9 cellular contexts compared by ENCODE assay signal in genomic region chr15:88636039-88636438, GRCh38. TPM values are rescaled to one million over a fixed set of nuclear protein-coding genes. Genes with fewer than 3 reads are reported as not detected.
DNase-seq lines count a peak whose midpoint lies in the region; ATAC-seq, FAIRE-seq and TF ChIP-seq lines count a peak whose summit lies in the region.
"Had no signal": no experiment of that assay in that cellular context is flagged by ENCODE, and none has a peak within 500 bp of the region (broad histone marks: within the 10 kb centered on the region; RNA-seq: fewer than 3 reads in every experiment).

No MANE protein-coding gene starts in this region.

- H3K9me3 Mint-ChIP-seq in type B pancreatic cell: no peaks in the 10 kb centered on the region

- no peaks in the 10 kb centered on the region for H3K9me2 ChIP-seq in SK-N-SH

- peaks cover 45% of the 10 kb centered on the region for H4K20me1 ChIP-seq in SK-N-SH (ENCODE audit: insufficient read depth)
- 0 out of 2 replicates have a peak, but pooled peaks cover under 1% of the 10 kb centered on the region for H4K20me1 ChIP-seq in HepG2 (ENCODE audit: insufficient read depth, low read length)

- H3K9me3 ChIP-seq in SK-N-SH: no peaks in the 10 kb centered on the region
- no peaks in the 10 kb centered on the region for H3K9me3 ChIP-seq in HepG2 (ENCODE audit: low read length)

- H3K36me3 Mint-ChIP-seq in type B pancreatic cell: peaks cover 14% of the 10 kb centered on the region

- H3K4me3 Mint-ChIP-seq in type B pancreatic cell: no peak overlapping the region

- in situ Hi-C loops in HepG2 (cut with HindIII; ENCODE audit: extremely low pct_ligation_motif_present, low pct_unique_long_range_greater_than_20kb): no loop called here

- H3K36me3 ChIP-seq in SK-N-SH (replicated peaks in 1 of 2; ENCODE audit: control insufficient read depth in 1 of 2, insufficient read depth in 2 of 2, low read length in 1 of 2): peaks cover 26 to 38% of the 10 kb centered on the region in 2 experiments
- peaks cover 9 to 19% of the 10 kb centered on the region in 2 experiments for H3K36me3 ChIP-seq in HepG2 (replicated peaks in 1 of 2; ENCODE audit: control insufficient read depth in 1 of 2, insufficient read depth in 2 of 2, low read length in 2 of 2)

- CTCF ChIA-PET in SK-N-SH (lab: Yijun Ruan, JAX) (interaction anchor here (1.2 kb wide), 1 partner anchor 167 kb away, joined by 3 read pairs; no protein-coding TSS in a partner anchor), HepG2 (lab: Yijun Ruan, JAX; ENCODE audit: low intra/inter-chr PET ratio, low total read pairs) (no interaction called here)

- H3K4me1 ChIP-seq in SK-N-SH (ENCODE audit: control insufficient read depth in 1 of 2, insufficient read depth in 2 of 2, low read depth in 1 of 2, low read length in 1 of 2) (peaks cover 2 to 8% of the 10 kb centered on the region in 2 experiments; a peak in 2 of 4 replicates), HepG2 (ENCODE audit: insufficient read depth, low read length) (peaks cover 45% of the 10 kb centered on the region)

- TF ChIP-seq EP300 in SK-N-SH (IDR thresholded peaks at IDR 0.05; ENCODE audit: borderline replicate concordance in 1 of 2, low read depth in 1 of 2, low read length in 1 of 2) (no peak), HepG2 (IDR thresholded peaks at IDR 0.05; ENCODE audit: low read depth in 2 of 2, low read length in 2 of 2) (no peak), HepG2 (CRISPR knock-in tag; IDR thresholded peaks at IDR 0.05; ENCODE audit: borderline replicate concordance) (no peak)

- WGBS in SK-N-SH (ENCODE audit: low lambda C conversion rate): 85% methylated on average over 4 of the region's 12 CpGs
- 84% methylated on average over 11 of the region's 12 CpGs for WGBS in HepG2 (ENCODE audit: low lambda C conversion rate)

- no peak overlapping the region for H3K4me3 ChIP-seq in SK-N-SH (ENCODE audit: low read depth in 2 of 2, low read length in 1 of 2)
- H3K4me3 ChIP-seq in HepG2 (replicated peaks in 1 of 3; ENCODE audit: insufficient read depth in 1 of 3, low read depth in 2 of 3, low read length in 3 of 3): no peak overlapping the region

- H3K4me2 ChIP-seq in SK-N-SH: no peak overlapping the region
- H3K4me2 ChIP-seq in HepG2 (ENCODE audit: low read depth, low read length): no peak overlapping the region

- POLR2A ChIA-PET in SK-N-SH (lab: Yijun Ruan, JAX): no interaction called here
- POLR2A ChIA-PET in HepG2 (lab: Yijun Ruan, JAX): interaction anchor here (1.1 to 2.4 kb wide), 2 partner anchors 12 to 169 kb away, joined by 3 to 19 read pairs; partner anchors contain the start of genes MRPL46 and MRPS11

- TF ChIP-seq RAD21 in SK-N-SH (IDR thresholded peaks at IDR 0.05; ENCODE audit: low read length): no peak
- no peak for TF ChIP-seq RAD21 in HepG2 (CRISPR knock-in tag; IDR thresholded peaks at IDR 0.05)

- no peak; a peak in 1 of 4 replicates for TF ChIP-seq POLR2A in HepG2 (IDR thresholded peaks at IDR 0.05; ENCODE audit: insufficient read depth in 1 of 2, low read depth in 2 of 2, low read length in 2 of 2)

- H3K79me2 ChIP-seq in SK-N-SH (ENCODE audit: insufficient read depth): peaks cover 42% of the 10 kb centered on the region
- no peaks in the 10 kb centered on the region for H3K79me2 ChIP-seq in HepG2 (ENCODE audit: insufficient read depth, low read length)

- peaks cover 19% of the 10 kb centered on the region for H3K4me1 Mint-ChIP-seq in type B pancreatic cell (ENCODE audit: unreplicated experiment)

- H3K9ac ChIP-seq in SK-N-SH (no peak overlapping the region), HepG2 (ENCODE audit: insufficient read depth, low read depth, low read length) (no peak overlapping the region)

- H3K27ac ChIP-seq in SK-N-SH (ENCODE audit: low read depth in 2 of 2, low read length in 1 of 2) (peak overlapping the region in 1 of 2 experiments; percentile 93; a peak in 1 of 4 replicates), HepG2 (ENCODE audit: extremely low read length, insufficient read depth, low read length) (no peak overlapping the region)

- TF ChIP-seq CTCF in SK-N-SH (IDR thresholded peaks at IDR 0.05) (no peak), HepG2 (CRISPR knock-in tag; IDR thresholded peaks at IDR 0.05) (no peak), type B pancreatic cell (conservative IDR thresholded peaks at IDR 0.05) (no peak)

- H2AFZ ChIP-seq in SK-N-SH (ENCODE audit: low read depth) (no peak overlapping the region), HepG2 (ENCODE audit: low read length) (no peak overlapping the region)

- H3K27me3 ChIP-seq in SK-N-SH (ENCODE audit: insufficient read depth): no peaks in the 10 kb centered on the region
- no peaks in the 10 kb centered on the region for H3K27me3 ChIP-seq in HepG2 (ENCODE audit: control insufficient read depth in 1 of 2, insufficient read depth in 2 of 2, low read length in 2 of 2)

- H3F3A ChIP-seq in SK-N-SH (replicated peaks; ENCODE audit: insufficient read depth): peaks cover 58% of the 10 kb centered on the region

- peak overlapping the region; percentile 95 for H3K27ac Mint-ChIP-seq in type B pancreatic cell

- no TSS peak for BruUV-seq in HepG2 (replicated peaks; lab: Mats Ljungman, UMichigan)

- DNase-seq in SK-N-SH: no peak
- peak; percentile 54 for DNase-seq in activated T-helper 9 cell treated with anti-CD3 and anti-CD28 coated beads, Interleukin-2, amount 50 U/mL, for 16 hours (ENCODE audit: low read depth)
- no peak for DNase-seq in HepG2 (ENCODE audit: low spot score)
- no peak for DNase-seq in type B pancreatic cell (ENCODE audit: extremely low spot score, unreplicated experiment)
- no peak for DNase-seq in medulla oblongata (ENCODE audit: extremely low spot score)
- DNase-seq in EL: no peak
- DNase-seq in DMS79 treated with DMSO at 0.1 percent for 48 hours (lab: John Stamatoyannopoulos, UW): no peak

- no peak for FAIRE-seq in HepG2 (lab: Jason Lieb, UNC)
- FAIRE-seq: frontal cortex had no signal

- no peak for ATAC-seq in SK-N-SH treated with all-trans-retinoic acid at 6 μM for 48 hours
- no peak for ATAC-seq in HepG2

- H3K27me3 Mint-ChIP-seq in type B pancreatic cell: peaks cover 3% of the 10 kb centered on the region

- intact Hi-C loops in HepG2 (cut with micrococcal nuclease; ENCODE audit: unreplicated experiment): no loop called here

RNA-seq across cellular contexts. Expression of gene ISG20, which starts 2.8 kb away (rescaled TPM):
- polyA plus RNA-seq in SK-N-SH (2012; rRNA removed) (2.0 TPM in 2 replicates), HepG2 (2011; rRNA removed) (31.5 and 50.8 TPM in 2 replicates)
- polyA plus RNA-seq in SK-N-SH (2012; cell fraction: cytosol; rRNA removed): 1.0 and 1.7 TPM in 2 replicates
- polyA plus RNA-seq in SK-N-SH (2012; cell fraction: nucleus; rRNA removed): 5.9 and 8.0 TPM in 2 replicates
- total RNA-seq in HepG2 (2016; rRNA removed; fragmentation: Illumina TruSeq; extraction: Trizol) (6.3 and 10.5 TPM in 2 replicates), type B pancreatic cell (ENCODE audit: low replicate concordance) (4.9 and 7.9 TPM in 2 replicates)
- total RNA-seq in HepG2 (2016; cell fraction: cytosol; rRNA removed; fragmentation: Illumina TruSeq; extraction: Trizol; ENCODE audit: low read depth): 2.6 and 5.4 TPM in 2 replicates
- total RNA-seq in HepG2 (2016; cell fraction: insoluble cytoplasmic fraction; rRNA removed; fragmentation: Illumina TruSeq; extraction: Trizol): 6.8 and 9.8 TPM in 2 replicates
- total RNA-seq in HepG2 (2016; cell fraction: membrane; rRNA removed; fragmentation: Illumina TruSeq; extraction: Trizol): 4.6 and 7.7 TPM in 2 replicates
- 2.0 and 3.7 TPM in 2 replicates for total RNA-seq in HepG2 (2016; cell fraction: nucleus; rRNA removed; fragmentation: Illumina TruSeq; extraction: Trizol)
- 31.2 and 32.1 TPM in 2 replicates for polyA plus RNA-seq in HepG2 (2011; cell fraction: cytosol; rRNA removed)
- polyA plus RNA-seq in HepG2 (2011; cell fraction: nucleus; rRNA removed): 14.5 and 18.2 TPM in 2 replicates
- polyA plus RNA-seq in HepG2 (2012): 11.6 and 19.0 TPM in 2 replicates
- 6.6 and 8.5 TPM in 2 replicates for polyA plus RNA-seq in HepG2 (2016; cell fraction: cytosol; fragmentation: Illumina TruSeq; extraction: Trizol; ENCODE audit: low read depth)
- polyA plus RNA-seq in HepG2 (2016; cell fraction: insoluble cytoplasmic fraction; fragmentation: Illumina TruSeq; extraction: Trizol; ENCODE audit: low read depth): 9.0 and 9.8 TPM in 2 replicates
- polyA plus RNA-seq in HepG2 (2016; cell fraction: membrane; fragmentation: Illumina TruSeq; extraction: Trizol; ENCODE audit: low read depth): 5.9 and 6.2 TPM in 2 replicates
- 5.4 and 6.8 TPM in 2 replicates for polyA plus RNA-seq in HepG2 (2016; cell fraction: nucleus; fragmentation: Illumina TruSeq; extraction: Trizol; ENCODE audit: insufficient read depth, low read depth)
- 3.8 and 11.4 TPM in 2 replicates for polyA minus RNA-seq in HepG2 (2011; rRNA and poly(A)+ RNA removed; ENCODE audit: low replicate concordance)
- 5.5 and 6.9 TPM in 2 replicates for polyA minus RNA-seq in HepG2 (2011; cell fraction: cytosol; rRNA and poly(A)+ RNA removed)
- 8.8 and 9.0 TPM in 2 replicates for polyA minus RNA-seq in HepG2 (2011; cell fraction: nucleus; rRNA and poly(A)+ RNA removed)
- total RNA-seq: frontal cortex had no signal

RNA-seq across cellular contexts. Expression of gene AEN, which starts 14.9 kb away (rescaled TPM):
- polyA plus RNA-seq in SK-N-SH (2012; rRNA removed): 46.4 and 65.2 TPM in 2 replicates
- polyA plus RNA-seq in SK-N-SH (2012; cell fraction: cytosol; rRNA removed): 20.2 and 29.7 TPM in 2 replicates
- polyA plus RNA-seq in SK-N-SH (2012; cell fraction: nucleus; rRNA removed): 119 and 136 TPM in 2 replicates
- total RNA-seq in HepG2 (2016; rRNA removed; fragmentation: Illumina TruSeq; extraction: Trizol): 115 and 118 TPM in 2 replicates
- total RNA-seq in HepG2 (2016; cell fraction: cytosol; rRNA removed; fragmentation: Illumina TruSeq; extraction: Trizol; ENCODE audit: low read depth): 24.6 and 27.1 TPM in 2 replicates
- total RNA-seq in HepG2 (2016; cell fraction: insoluble cytoplasmic fraction; rRNA removed; fragmentation: Illumina TruSeq; extraction: Trizol): 110 and 117 TPM in 2 replicates
- 71.0 and 75.9 TPM in 2 replicates for total RNA-seq in HepG2 (2016; cell fraction: membrane; rRNA removed; fragmentation: Illumina TruSeq; extraction: Trizol)
- 82.3 and 94.1 TPM in 2 replicates for total RNA-seq in HepG2 (2016; cell fraction: nucleus; rRNA removed; fragmentation: Illumina TruSeq; extraction: Trizol)
- polyA plus RNA-seq in HepG2 (2011; rRNA removed): 51.3 and 55.2 TPM in 2 replicates
- 39.7 and 48.8 TPM in 2 replicates for polyA plus RNA-seq in HepG2 (2011; cell fraction: cytosol; rRNA removed)
- polyA plus RNA-seq in HepG2 (2011; cell fraction: nucleus; rRNA removed): 115 and 142 TPM in 2 replicates
- polyA plus RNA-seq in HepG2 (2012): 26.8 and 40.4 TPM in 2 replicates
- polyA plus RNA-seq in HepG2 (2016; cell fraction: cytosol; fragmentation: Illumina TruSeq; extraction: Trizol; ENCODE audit: low read depth): 11.0 and 11.5 TPM in 2 replicates
- polyA plus RNA-seq in HepG2 (2016; cell fraction: insoluble cytoplasmic fraction; fragmentation: Illumina TruSeq; extraction: Trizol; ENCODE audit: low read depth): 70.1 and 79.0 TPM in 2 replicates
- polyA plus RNA-seq in HepG2 (2016; cell fraction: membrane; fragmentation: Illumina TruSeq; extraction: Trizol; ENCODE audit: low read depth): 28.4 and 28.6 TPM in 2 replicates
- 90.9 and 95.3 TPM in 2 replicates for polyA plus RNA-seq in HepG2 (2016; cell fraction: nucleus; fragmentation: Illumina TruSeq; extraction: Trizol; ENCODE audit: insufficient read depth, low read depth)
- 70.6 and 173 TPM in 2 replicates for polyA minus RNA-seq in HepG2 (2011; rRNA and poly(A)+ RNA removed; ENCODE audit: low replicate concordance)
- 44.6 and 50.4 TPM in 2 replicates for polyA minus RNA-seq in HepG2 (2011; cell fraction: cytosol; rRNA and poly(A)+ RNA removed)
- polyA minus RNA-seq in HepG2 (2011; cell fraction: nucleus; rRNA and poly(A)+ RNA removed): 117 and 130 TPM in 2 replicates
- 48.9 and 62.9 TPM in 2 replicates for total RNA-seq in type B pancreatic cell (ENCODE audit: low replicate concordance)

Comparison
In these comparisons a context has a peak if more than half of its experiments do, and no peak if none do; other contexts are left out.
1. Of the 25 proteins assayed by ChIP-seq in both HepG2 and SK-N-SH: peak only in HepG2: FOSL2 and ZBTB33; only in SK-N-SH: none; in both: POLR2AphosphoS5; in neither: 22.